ENCODE assay signal across 8 cellular contexts in the genomic region with DNA sequence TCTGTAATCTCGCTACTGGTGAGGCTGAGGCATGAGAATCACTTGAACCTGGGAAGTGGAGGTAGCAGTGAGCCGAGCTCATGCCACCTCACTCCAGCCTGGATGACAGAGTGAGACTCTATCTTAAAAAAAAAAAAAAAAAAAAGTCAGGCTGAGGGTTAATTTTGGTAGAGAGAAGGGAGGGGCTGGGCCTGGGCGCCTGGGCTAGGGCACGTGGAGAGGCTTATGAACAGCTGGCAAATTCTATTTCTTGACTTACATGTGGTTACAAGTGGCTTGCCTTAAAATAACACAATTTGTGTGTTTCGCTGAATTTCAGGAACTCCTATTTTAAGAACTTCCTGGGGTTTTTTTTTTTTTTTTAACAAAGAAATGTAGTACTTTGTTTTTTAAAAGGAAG. TPM values are rescaled to one million over a fixed set of nuclear protein-coding genes. Genes with fewer than 3 reads are reported as not detected.
A peak's percentile ranks its signal among the peaks of the same experiment; 100 is the strongest.
DNase-seq lines count a peak whose midpoint lies in the region; ATAC-seq and TF ChIP-seq lines count a peak whose summit lies in the region.
"Had no signal": no experiment of that assay in that cellular context is flagged by ENCODE, and none has a peak within 500 bp of the region (broad histone marks: within the 10 kb centered on the region; RNA-seq: fewer than 3 reads in every experiment).

No MANE protein-coding gene starts in this region.

- no peaks in the 10 kb centered on the region for H3K9me3 Mint-ChIP-seq in activated T-cell treated with anti-CD3 and anti-CD28 coated beads, Interleukin-2, amount 50 U/mL, for 4 hours

- no peaks in the 10 kb centered on the region for H3K27me3 Mint-ChIP-seq in activated T-cell treated with anti-CD3 and anti-CD28 coated beads, Interleukin-2, amount 50 U/mL, for 4 hours (ENCODE audit: low read depth)

- no peaks in the 10 kb centered on the region for H3K9me3 ChIP-seq in Loucy (ENCODE audit: insufficient read depth, low read depth, low read length)

- no peaks in the 10 kb centered on the region for H3F3A ChIP-seq in Loucy (ENCODE audit: low read depth)

- H3K27me3 ChIP-seq in Loucy (ENCODE audit: insufficient read depth, low read length, poor library complexity, severe bottlenecking): no peaks in the 10 kb centered on the region

- no peaks in the 10 kb centered on the region for H3K36me3 ChIP-seq in Loucy (ENCODE audit: insufficient read depth, low read length)

- peaks cover 13% of the 10 kb centered on the region for H3K4me1 ChIP-seq in Loucy (ENCODE audit: insufficient read depth, low read length, poor library complexity, severe bottlenecking)

- no peaks in the 10 kb centered on the region for H4K20me1 ChIP-seq in Loucy (ENCODE audit: insufficient read depth, low read length, poor library complexity, severe bottlenecking)

- H3K9ac ChIP-seq in Loucy (ENCODE audit: low read depth, low read length, poor library complexity, severe bottlenecking): peak overlapping the region; percentile 1

- H3K4me1 Mint-ChIP-seq in activated T-cell treated with anti-CD3 and anti-CD28 coated beads, Interleukin-2, amount 50 U/mL, for 4 hours (ENCODE audit: low read depth): peaks cover 42% of the 10 kb centered on the region
- H3K4me1 Mint-ChIP-seq: H9 had no signal

- peak; percentile 48 for DNase-seq in GM20000 (ENCODE audit: low spot score)
- peak; percentile 25 for DNase-seq in activated T-cell treated with anti-CD3 and anti-CD28 coated beads, Interleukin-2, amount 50 U/mL, for 4 hours
- DNase-seq in stimulated activated CD4-positive, alpha-beta T cell treated with anti-CD3 and anti-CD28 coated beads, Interleukin-4, amount 100 ng/mL, for 24 hours: peak; percentile 36
- DNase-seq in COR-L47 (lab: John Stamatoyannopoulos, UW): no peak
- no peak for DNase-seq in NCI-H128 (lab: John Stamatoyannopoulos, UW; ENCODE audit: unreplicated experiment)
- DNase-seq: H9 had no signal

- H3K4me3 Mint-ChIP-seq in activated T-cell treated with anti-CD3 and anti-CD28 coated beads, Interleukin-2, amount 50 U/mL, for 4 hours: no peak overlapping the region
- H3K4me3 Mint-ChIP-seq: H9 had no signal

- TF ChIP-seq CTCF in GM20000 (IDR thresholded peaks at IDR 0.05; ENCODE audit: extremely low read depth, missing control alignments) (no peak), Loucy (conservative IDR thresholded peaks at IDR 0.05; ENCODE audit: low read length) (no peak)

- no peaks in the 10 kb centered on the region for H3K9me2 ChIP-seq in Loucy (replicated peaks; ENCODE audit: low read depth, low read length)

- peak overlapping the region; percentile 55 for H3K4me2 ChIP-seq in Loucy (ENCODE audit: low read depth, low read length, poor library complexity, severe bottlenecking)

- peak overlapping the region; percentile 44 for H3K4me3 ChIP-seq in Loucy (ENCODE audit: low read length, poor library complexity, severe bottlenecking)

- no peaks in the 10 kb centered on the region for H3K36me3 Mint-ChIP-seq in activated T-cell treated with anti-CD3 and anti-CD28 coated beads, Interleukin-2, amount 50 U/mL, for 4 hours (ENCODE audit: insufficient read depth)

- H2AFZ ChIP-seq in Loucy (ENCODE audit: low read length): peak overlapping the region; percentile 58

- peak; percentile 21 to 27 for ATAC-seq in activated T-cell treated with anti-CD3 and anti-CD28 coated beads, Interleukin-2, amount 50 U/mL, for 4 hours
- no peak for ATAC-seq in HG02623 (IDR thresholded peaks at IDR 0.05; ENCODE audit: unreplicated experiment)

- no peaks in the 10 kb centered on the region for H3K79me2 ChIP-seq in Loucy (ENCODE audit: insufficient read depth, low read length)

RNA-seq across cellular contexts. Expression of a gene that starts 47.6 kb away (rescaled TPM):
- 10 to 100 TPM; 15.8 to 18.8 (median 16.4) TPM for total RNA-seq in activated T-cell treated with anti-CD3 and anti-CD28 coated beads, Interleukin-2, amount 50 U/mL, for 4 hours

RNA-seq across cellular contexts. Expression of a gene that starts 52.9 kb away (rescaled TPM):
- total RNA-seq in activated T-cell treated with anti-CD3 and anti-CD28 coated beads, Interleukin-2, amount 50 U/mL, for 4 hours: 10 to 100 TPM; 14.3 to 15.4 (median 14.4) TPM

Comparison
In these comparisons a context has a peak if more than half of its experiments do, and no peak if none do; other contexts are left out.
1. DNase-seq: peak in GM20000 (single experiment), activated T-cell treated with anti-CD3 and anti-CD28 coated beads, Interleukin-2, amount 50 U/mL, for 4 hours (single experiment) and stimulated activated CD4-positive, alpha-beta T cell treated with anti-CD3 and anti-CD28 coated beads, Interleukin-4, amount 100 ng/mL, for 24 hours (single experiment); none in COR-L47 (single experiment) and NCI-H128 (single experiment).